1 cellular context compared by ENCODE assay signal in the genomic region with DNA sequence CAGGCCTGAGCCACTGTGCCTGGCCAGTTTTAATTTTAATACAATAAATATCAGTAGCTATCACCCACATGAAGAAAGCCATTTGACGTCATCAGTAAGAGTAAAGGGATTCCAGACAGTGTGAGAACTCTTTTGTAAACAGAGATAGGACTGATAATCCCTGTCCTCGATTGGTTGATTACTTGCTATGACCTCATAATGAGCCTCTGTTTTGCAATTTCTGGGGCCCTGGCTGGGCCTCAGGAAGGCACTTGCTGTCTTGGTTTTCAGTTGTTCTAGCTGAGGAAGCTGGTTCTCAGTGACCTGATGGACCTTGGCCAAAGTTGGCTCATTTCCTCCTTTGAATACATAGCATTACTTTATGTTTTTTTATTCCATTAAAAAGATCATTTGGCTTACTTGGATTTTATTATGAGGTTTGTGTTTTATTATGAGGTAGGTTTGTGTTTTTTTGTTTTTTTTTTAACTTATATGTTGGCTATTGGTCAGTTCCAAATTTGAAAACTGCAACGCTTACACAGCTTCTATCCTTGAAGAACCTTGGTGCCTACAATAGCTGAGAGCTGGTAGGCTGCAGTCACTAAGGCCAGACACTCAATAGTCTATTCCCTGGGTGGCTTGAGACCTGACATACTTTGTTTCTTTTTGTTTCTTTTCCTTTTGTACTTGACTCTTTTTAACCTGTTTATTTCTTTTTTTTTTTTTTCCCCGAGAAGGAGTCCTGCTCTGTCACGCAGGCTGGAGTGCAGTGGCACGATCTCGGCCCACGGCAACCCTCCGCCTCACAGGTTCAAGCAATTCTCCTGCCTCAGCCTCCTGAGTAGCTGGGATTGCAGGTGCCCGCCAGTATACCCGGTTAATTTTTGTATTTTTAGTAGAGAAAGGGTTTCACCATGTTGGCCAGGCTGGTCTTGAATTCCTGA.
TF ChIP-seq lines count a peak whose summit lies in the region.

No MANE protein-coding gene starts in this region.

TF ChIP-seq in GM12878, 131 proteins besides CTCF, POLR2A, EP300 and RAD21:
- no peak for TF ChIP-seq NFIC (IDR thresholded peaks at IDR 0.05; ENCODE audit: low read depth, low read length)
- TF ChIP-seq ZSCAN29 (IDR thresholded peaks at IDR 0.05) = no peak
- 0 out of 2 replicates have a peak, but pooled peaks have one; percentile 18 for TF ChIP-seq ATF7 (IDR thresholded peaks at IDR 0.05; ENCODE audit: low read depth)
- no peak for TF ChIP-seq TCF3 (IDR thresholded peaks at IDR 0.05; ENCODE audit: borderline replicate concordance, insufficient read depth, low read depth, low read length)
